ENCODE assay signal across 24 cellular contexts in genomic region chr10:121084675-121085070, GRCh38.
"Had no signal": no experiment of that assay in that cellular context is flagged by ENCODE, and none has a peak within 500 bp of the region (broad histone marks: within the 10 kb centered on the region; RNA-seq: fewer than 3 reads in every experiment).

No MANE protein-coding gene starts in this region.

- H3K9me3 ChIP-seq: body of pancreas, esophagus muscularis mucosa, left lung, lower lobe of right lung, right atrium auricular region, vagina had no signal

- ATAC-seq: activated CD4-positive, CD25-positive, alpha-beta regulatory T cell treated with anti-CD3 and anti-CD28 coated beads, Interleukin-2, amount 50 U/mL, for 24 hours; body of pancreas; foreskin keratinocyte; left lung; lower lobe of right lung; T-helper 17 cell had no signal

- H3K27ac ChIP-seq: body of pancreas, cardiac muscle cell, esophagus muscularis mucosa, foreskin keratinocyte, left lung, lower lobe of right lung, parathyroid adenoma, right atrium auricular region, vagina, WERI-Rb-1 had no signal

- H3K4me1 Mint-ChIP-seq: T-helper 17 cell had no signal

- H2AFZ ChIP-seq: parathyroid adenoma had no signal

- H3K4me3 ChIP-seq: body of pancreas, cardiac muscle cell, esophagus muscularis mucosa, left lung, lower lobe of right lung, right atrium auricular region, vagina had no signal

- H3K27me3 ChIP-seq: body of pancreas, cardiac muscle cell, esophagus muscularis mucosa, foreskin keratinocyte, left lung, right atrium auricular region, vagina had no signal

- H3K36me3 ChIP-seq: cardiac muscle cell, esophagus muscularis mucosa, left lung, lower lobe of right lung, right atrium auricular region, vagina, WERI-Rb-1 had no signal

- H3K79me2 ChIP-seq: parathyroid adenoma had no signal

- H3K27me3 Mint-ChIP-seq: activated naive CD8-positive, alpha-beta T cell; type B pancreatic cell had no signal

- H3K4me3 Mint-ChIP-seq: activated naive CD8-positive, alpha-beta T cell; nephron progenitor cell; T-helper 17 cell; type B pancreatic cell had no signal

- H3K27ac Mint-ChIP-seq: activated naive CD8-positive, alpha-beta T cell; nephron progenitor cell; T-helper 17 cell; type B pancreatic cell had no signal

- H3K4me1 ChIP-seq: body of pancreas, left lung had no signal

- H3K9me3 Mint-ChIP-seq: type B pancreatic cell had no signal

- H3K36me3 Mint-ChIP-seq: activated naive CD8-positive, alpha-beta T cell; type B pancreatic cell had no signal

- DNase-seq: activated CD4-positive, alpha-beta T cell treated with anti-CD3 and anti-CD28 coated beads for 48 hours; activated CD4-positive, alpha-beta T cell treated with anti-CD3 and anti-CD28 coated beads, Interleukin-2, amount 50 U/mL, for 48 hours; activated CD8-positive, alpha-beta memory T cell treated with anti-CD3 and anti-CD28 coated beads for 24 hours; activated effector memory CD4-positive, alpha-beta T cell treated with Interleukin-2 at 50 U/mL for 16 hours; activated naive CD4-positive, alpha-beta T cell treated with Interleukin-2 at 50 U/mL for 16 hours; aorta; body of pancreas; foreskin keratinocyte; left lung; lower lobe of right lung; nephron progenitor cell; stimulated activated CD4-positive, alpha-beta T cell treated with anti-CD3 and anti-CD28 coated beads, Interleukin-15, amount 100 ng/mL, for 24 hours; stimulated activated naive CD4-positive, alpha-beta T cell; T-helper 17 cell; T1000; WERI-Rb-1 had no signal
